ENCODE assay signal across 1 cellular context in the genomic region with DNA sequence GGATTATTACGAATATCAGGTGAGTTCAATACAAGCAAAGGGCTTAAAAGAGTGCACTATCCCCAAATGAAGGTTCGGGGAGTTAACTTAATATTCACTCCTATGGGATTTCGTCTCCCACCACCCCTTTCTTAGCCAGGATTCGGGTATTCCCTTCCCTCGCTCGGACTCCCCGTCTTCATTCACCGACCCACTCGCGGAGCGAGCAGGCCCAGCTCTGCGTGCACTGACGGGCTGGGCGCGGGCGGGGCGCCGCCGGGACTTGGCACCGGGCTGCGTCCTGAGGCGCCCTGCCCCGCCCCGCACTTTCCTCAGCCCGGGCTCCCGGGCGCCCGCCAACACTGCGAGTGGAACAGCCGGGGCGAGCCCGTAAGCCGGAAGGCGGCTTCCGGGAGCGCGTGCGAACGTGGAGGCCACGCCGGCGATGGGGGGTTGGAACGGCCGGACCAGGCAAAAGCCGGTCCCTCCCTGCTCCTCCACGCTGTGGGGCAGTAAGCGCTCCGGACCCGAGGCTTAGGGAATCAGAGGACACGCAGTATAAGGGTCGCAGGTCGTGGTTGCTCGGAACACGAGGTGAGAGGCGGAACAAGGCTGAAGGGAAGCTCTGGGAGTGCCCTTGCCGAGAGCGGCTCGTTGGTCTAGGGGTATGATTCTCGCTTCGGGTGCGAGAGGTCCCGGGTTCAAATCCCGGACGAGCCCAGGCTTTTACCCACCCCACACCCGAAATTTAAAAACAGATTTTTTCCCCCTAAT.
TF ChIP-seq lines count a peak whose summit lies in the region.

No MANE protein-coding gene starts in this region.

TF ChIP-seq in HEK293, 187 proteins besides CTCF, POLR2A, EP300 and RAD21 (continued from another document and continues in another):
- TF ChIP-seq ZNF26 (tag by site-specific recombination; IDR thresholded peaks at IDR 0.05) (no peak), ZXDB (tag by site-specific recombination; IDR thresholded peaks at IDR 0.05) (peak; percentile 95), ZNF768 (tag by site-specific recombination; IDR thresholded peaks at IDR 0.05) (no peak), ZNF621 (tag by site-specific recombination; IDR thresholded peaks at IDR 0.05) (no peak), BCL11B (tag by site-specific recombination; IDR thresholded peaks at IDR 0.05; ENCODE audit: low read depth) (peak; percentile 51; the same call in 1 of the 2 replicates), ZBTB17 (tag by site-specific recombination; IDR thresholded peaks at IDR 0.05) (peak; percentile 82), EGR2 (tag by site-specific recombination; IDR thresholded peaks at IDR 0.05; ENCODE audit: low read depth) (peak; percentile 43), ZNF521 (tag by site-specific recombination; IDR thresholded peaks at IDR 0.05) (no peak), PRDM4 (tag by site-specific recombination; IDR thresholded peaks at IDR 0.05) (no peak; the same call in 1 of the 2 replicates), ZNF639 (tag by site-specific recombination; IDR thresholded peaks at IDR 0.05) (peak; percentile 96), ZNF777 (tag by site-specific recombination; IDR thresholded peaks at IDR 0.05; ENCODE audit: borderline replicate concordance) (no peak; the same call in 1 of the 2 replicates), ZNF747 (tag by site-specific recombination; IDR thresholded peaks at IDR 0.05) (no peak), GLI4 (tag by site-specific recombination; IDR thresholded peaks at IDR 0.05) (peak; percentile 88; the same call in 1 of the 2 replicates), SP7 (tag by site-specific recombination; IDR thresholded peaks at IDR 0.05) (peak; percentile 92), HOXC10 (CRISPR knock-in tag; IDR thresholded peaks at IDR 0.05) (0 out of 2 replicates have a peak, but pooled peaks have one; percentile 59), TCF7L2 (IDR thresholded peaks at IDR 0.05; ENCODE audit: borderline replicate concordance, low read depth, low read length) (no peak), GLIS1 (tag by site-specific recombination; IDR thresholded peaks at IDR 0.05) (peak; percentile 47), GLI2 (tag by site-specific recombination; IDR thresholded peaks at IDR 0.05; ENCODE audit: borderline replicate concordance, low read depth) (no peak), KLF10 (tag by site-specific recombination; IDR thresholded peaks at IDR 0.05) (peak; percentile 66), ZNF239 (tag by site-specific recombination; IDR thresholded peaks at IDR 0.05) (0 out of 2 replicates have a peak, but pooled peaks have one; percentile 68), ZNF624 (tag by site-specific recombination; IDR thresholded peaks at IDR 0.05) (no peak), ZNF558 (tag by site-specific recombination; IDR thresholded peaks at IDR 0.05) (no peak; the same call in 1 of the 2 replicates), ZNF169 (tag by site-specific recombination; IDR thresholded peaks at IDR 0.05) (no peak), WT1 (tag by site-specific recombination; IDR thresholded peaks at IDR 0.05) (peak; percentile 64), KLF16 (tag by site-specific recombination; IDR thresholded peaks at IDR 0.05) (peak; percentile 92), ZNF10 (tag by site-specific recombination; IDR thresholded peaks at IDR 0.05) (peak; percentile 37; the same call in 1 of the 2 replicates), ZNF426 (tag by site-specific recombination; IDR thresholded peaks at IDR 0.05) (no peak), ZNF837 (tag by site-specific recombination; IDR thresholded peaks at IDR 0.05) (no peak; the same call in 1 of the 2 replicates), ZNF157 (tag by site-specific recombination; IDR thresholded peaks at IDR 0.05) (no peak), ZBTB7A (tag by site-specific recombination; IDR thresholded peaks at IDR 0.05; ENCODE audit: low read depth) (peak; percentile 87; the same call in 1 of the 2 replicates), ZNF530 (tag by site-specific recombination; IDR thresholded peaks at IDR 0.05; ENCODE audit: low read depth) (no peak), ZNF48 (tag by site-specific recombination; IDR thresholded peaks at IDR 0.05) (no peak), ZNF16 (tag by site-specific recombination; IDR thresholded peaks at IDR 0.05; ENCODE audit: low read depth) (no peak), ZNF76 (tag by site-specific recombination; IDR thresholded peaks at IDR 0.05; ENCODE audit: borderline replicate concordance, low read depth) (peak; percentile 66; the same call in 1 of the 2 replicates), SP2 (tag by site-specific recombination; IDR thresholded peaks at IDR 0.05) (peak; percentile 57), ZSCAN30 (tag by site-specific recombination; IDR thresholded peaks at IDR 0.05) (peak; percentile 92), ZNF623 (tag by site-specific recombination; IDR thresholded peaks at IDR 0.05) (no peak), SP3 (tag by site-specific recombination; IDR thresholded peaks at IDR 0.05) (peak; percentile 62), ZNF311 (tag by site-specific recombination; IDR thresholded peaks at IDR 0.05; ENCODE audit: borderline replicate concordance) (no peak)
- TF ChIP-seq, protein P1, sequence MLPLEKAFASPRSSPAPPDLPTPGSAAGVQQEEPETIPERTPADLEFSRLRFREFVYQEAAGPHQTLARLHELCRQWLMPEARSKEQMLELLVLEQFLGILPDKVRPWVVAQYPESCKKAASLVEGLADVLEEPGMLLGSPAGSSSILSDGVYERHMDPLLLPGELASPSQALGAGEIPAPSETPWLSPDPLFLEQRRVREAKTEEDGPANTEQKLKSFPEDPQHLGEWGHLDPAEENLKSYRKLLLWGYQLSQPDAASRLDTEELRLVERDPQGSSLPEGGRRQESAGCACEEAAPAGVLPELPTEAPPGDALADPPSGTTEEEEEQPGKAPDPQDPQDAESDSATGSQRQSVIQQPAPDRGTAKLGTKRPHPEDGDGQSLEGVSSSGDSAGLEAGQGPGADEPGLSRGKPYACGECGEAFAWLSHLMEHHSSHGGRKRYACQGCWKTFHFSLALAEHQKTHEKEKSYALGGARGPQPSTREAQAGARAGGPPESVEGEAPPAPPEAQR (tag by site-specific recombination; IDR thresholded peaks at IDR 0.05): peak; percentile 56; the same call in 1 of the 2 replicates
- TF ChIP-seq, protein P2, sequence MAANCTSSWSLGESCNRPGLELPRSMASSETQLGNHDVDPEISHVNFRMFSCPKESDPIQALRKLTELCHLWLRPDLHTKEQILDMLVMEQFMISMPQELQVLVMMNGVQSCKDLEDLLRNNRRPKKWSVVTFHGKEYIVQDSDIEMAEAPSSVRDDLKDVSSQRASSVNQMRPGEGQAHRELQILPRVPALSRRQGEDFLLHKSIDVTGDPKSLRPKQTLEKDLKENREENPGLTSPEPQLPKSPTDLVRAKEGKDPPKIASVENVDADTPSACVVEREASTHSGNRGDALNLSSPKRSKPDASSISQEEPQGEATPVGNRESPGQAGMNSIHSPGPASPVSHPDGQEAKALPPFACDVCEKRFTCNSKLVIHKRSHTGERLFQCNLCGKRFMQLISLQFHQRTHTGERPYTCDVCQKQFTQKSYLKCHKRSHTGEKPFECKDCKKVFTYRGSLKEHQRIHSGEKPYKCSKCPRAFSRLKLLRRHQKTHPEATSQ (tag by site-specific recombination; IDR thresholded peaks at IDR 0.05): peak; percentile 89
- TF ChIP-seq, protein P3, sequence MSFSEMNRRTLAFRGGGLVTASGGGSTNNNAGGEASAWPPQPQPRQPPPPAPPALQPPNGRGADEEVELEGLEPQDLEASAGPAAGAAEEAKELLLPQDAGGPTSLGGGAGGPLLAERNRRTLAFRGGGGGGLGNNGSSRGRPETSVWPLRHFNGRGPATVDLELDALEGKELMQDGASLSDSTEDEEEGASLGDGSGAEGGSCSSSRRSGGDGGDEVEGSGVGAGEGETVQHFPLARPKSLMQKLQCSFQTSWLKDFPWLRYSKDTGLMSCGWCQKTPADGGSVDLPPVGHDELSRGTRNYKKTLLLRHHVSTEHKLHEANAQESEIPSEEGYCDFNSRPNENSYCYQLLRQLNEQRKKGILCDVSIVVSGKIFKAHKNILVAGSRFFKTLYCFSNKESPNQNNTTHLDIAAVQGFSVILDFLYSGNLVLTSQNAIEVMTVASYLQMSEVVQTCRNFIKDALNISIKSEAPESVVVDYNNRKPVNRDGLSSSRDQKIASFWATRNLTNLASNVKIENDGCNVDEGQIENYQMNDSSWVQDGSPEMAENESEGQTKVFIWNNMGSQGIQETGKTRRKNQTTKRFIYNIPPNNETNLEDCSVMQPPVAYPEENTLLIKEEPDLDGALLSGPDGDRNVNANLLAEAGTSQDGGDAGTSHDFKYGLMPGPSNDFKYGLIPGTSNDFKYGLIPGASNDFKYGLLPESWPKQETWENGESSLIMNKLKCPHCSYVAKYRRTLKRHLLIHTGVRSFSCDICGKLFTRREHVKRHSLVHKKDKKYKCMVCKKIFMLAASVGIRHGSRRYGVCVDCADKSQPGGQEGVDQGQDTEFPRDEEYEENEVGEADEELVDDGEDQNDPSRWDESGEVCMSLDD (tag by site-specific recombination; IDR thresholded peaks at IDR 0.05): peak; percentile 30; the same call in 1 of the 2 replicates
- TF ChIP-seq, protein P4, sequence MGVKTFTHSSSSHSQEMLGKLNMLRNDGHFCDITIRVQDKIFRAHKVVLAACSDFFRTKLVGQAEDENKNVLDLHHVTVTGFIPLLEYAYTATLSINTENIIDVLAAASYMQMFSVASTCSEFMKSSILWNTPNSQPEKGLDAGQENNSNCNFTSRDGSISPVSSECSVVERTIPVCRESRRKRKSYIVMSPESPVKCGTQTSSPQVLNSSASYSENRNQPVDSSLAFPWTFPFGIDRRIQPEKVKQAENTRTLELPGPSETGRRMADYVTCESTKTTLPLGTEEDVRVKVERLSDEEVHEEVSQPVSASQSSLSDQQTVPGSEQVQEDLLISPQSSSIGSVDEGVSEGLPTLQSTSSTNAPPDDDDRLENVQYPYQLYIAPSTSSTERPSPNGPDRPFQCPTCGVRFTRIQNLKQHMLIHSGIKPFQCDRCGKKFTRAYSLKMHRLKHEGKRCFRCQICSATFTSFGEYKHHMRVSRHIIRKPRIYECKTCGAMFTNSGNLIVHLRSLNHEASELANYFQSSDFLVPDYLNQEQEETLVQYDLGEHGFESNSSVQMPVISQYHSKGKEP (tag by site-specific recombination; IDR thresholded peaks at IDR 0.05): peak; percentile 61; the same call in 1 of the 2 replicates
- TF ChIP-seq, protein P5, sequence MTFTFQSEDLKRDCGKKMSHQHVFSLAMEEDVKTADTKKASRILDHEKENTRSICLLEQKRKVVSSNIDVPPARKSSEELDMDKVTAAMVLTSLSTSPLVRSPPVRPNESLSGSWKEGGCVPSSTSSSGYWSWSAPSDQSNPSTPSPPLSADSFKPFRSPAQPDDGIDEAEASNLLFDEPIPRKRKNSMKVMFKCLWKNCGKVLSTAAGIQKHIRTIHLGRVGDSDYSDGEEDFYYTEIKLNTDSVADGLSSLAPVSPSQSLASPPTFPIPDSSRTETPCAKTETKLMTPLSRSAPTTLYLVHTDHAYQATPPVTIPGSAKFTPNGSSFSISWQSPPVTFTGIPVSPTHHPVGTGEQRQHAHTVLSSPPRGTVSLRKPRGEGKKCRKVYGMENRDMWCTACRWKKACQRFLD (tag by site-specific recombination; IDR thresholded peaks at IDR 0.05): no peak
- TF ChIP-seq, protein P6, sequence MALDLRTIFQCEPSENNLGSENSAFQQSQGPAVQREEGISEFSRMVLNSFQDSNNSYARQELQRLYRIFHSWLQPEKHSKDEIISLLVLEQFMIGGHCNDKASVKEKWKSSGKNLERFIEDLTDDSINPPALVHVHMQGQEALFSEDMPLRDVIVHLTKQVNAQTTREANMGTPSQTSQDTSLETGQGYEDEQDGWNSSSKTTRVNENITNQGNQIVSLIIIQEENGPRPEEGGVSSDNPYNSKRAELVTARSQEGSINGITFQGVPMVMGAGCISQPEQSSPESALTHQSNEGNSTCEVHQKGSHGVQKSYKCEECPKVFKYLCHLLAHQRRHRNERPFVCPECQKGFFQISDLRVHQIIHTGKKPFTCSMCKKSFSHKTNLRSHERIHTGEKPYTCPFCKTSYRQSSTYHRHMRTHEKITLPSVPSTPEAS (tag by site-specific recombination; IDR thresholded peaks at IDR 0.05): peak; percentile 62; the same call in 1 of the 2 replicates
